ENCODE assay signal across 14 cellular contexts in genomic region chr16:16162591-16162990, GRCh38.
"Had no signal": no experiment of that assay in that cellular context is flagged by ENCODE, and none has a peak within 500 bp of the region (broad histone marks: within the 10 kb centered on the region; RNA-seq: fewer than 3 reads in every experiment).

No MANE protein-coding gene starts in this region.

- H3K4me1 ChIP-seq: suprapubic skin, transverse colon, uterus had no signal

- DNase-seq: activated CD8-positive, alpha-beta memory T cell treated with anti-CD3 and anti-CD28 coated beads for 24 hours; amygdala; dorsolateral prefrontal cortex; retina; stimulated activated CD4-positive, alpha-beta T cell treated with anti-CD3 and anti-CD28 coated beads, Interleukin-12 subunit alpha, Interleukin-12 subunit beta, amount 100 ng/mL, for 4 hours; stimulated activated naive CD8-positive, alpha-beta T cell treated with anti-CD3 and anti-CD28 coated beads, Interleukin-15, amount 100 ng/mL, for 72 hours; transverse colon; uterus had no signal

- H3K27ac Mint-ChIP-seq: activated naive CD8-positive, alpha-beta T cell; activated T-helper 1 cell treated with anti-CD3 and anti-CD28 coated beads, Interleukin-12 subunit alpha, Interleukin-12 subunit beta, Interleukin-2, Interleukin-4 antibody, amounts not matched to agents 30 ng/mL and 10 ng/mL and 1 ng/mL, durations not matched to agents 14 hours and 24 hours and 36 hours; memory B cell; T-helper 1 cell treated with Interleukin-12 subunit alpha and Interleukin-12 subunit beta and Interleukin-4 antibody, amounts not matched to agents 30 μg/mL and 1 μg/mL, for 36 hours had no signal

- H3K27me3 ChIP-seq: suprapubic skin, transverse colon, uterus had no signal

- H3K27ac ChIP-seq: dorsolateral prefrontal cortex, suprapubic skin, transverse colon, uterus, VCaP had no signal

- H3K4me1 Mint-ChIP-seq: memory B cell; stimulated activated naive CD8-positive, alpha-beta T cell treated with anti-CD3 and anti-CD28 coated beads, Interleukin-15, amount 100 ng/mL, for 72 hours had no signal

- H3K9me3 ChIP-seq: transverse colon had no signal

- H3K4me3 ChIP-seq: dorsolateral prefrontal cortex, suprapubic skin, transverse colon, uterus had no signal

- H3K27me3 Mint-ChIP-seq: stimulated activated naive CD8-positive, alpha-beta T cell treated with anti-CD3 and anti-CD28 coated beads, Interleukin-15, amount 100 ng/mL, for 72 hours had no signal

- H3K36me3 ChIP-seq: suprapubic skin, uterus had no signal

- H3K4me3 Mint-ChIP-seq: activated naive CD8-positive, alpha-beta T cell; activated T-helper 1 cell treated with anti-CD3 and anti-CD28 coated beads, Interleukin-12 subunit alpha, Interleukin-12 subunit beta, Interleukin-2, Interleukin-4 antibody, amounts not matched to agents 30 ng/mL and 10 ng/mL and 1 ng/mL, durations not matched to agents 14 hours and 24 hours and 36 hours; memory B cell; stimulated activated naive CD8-positive, alpha-beta T cell treated with anti-CD3 and anti-CD28 coated beads, Interleukin-15, amount 100 ng/mL, for 72 hours; T-helper 1 cell treated with Interleukin-12 subunit alpha and Interleukin-12 subunit beta and Interleukin-4 antibody, amounts not matched to agents 30 μg/mL and 1 μg/mL, for 36 hours had no signal

- ATAC-seq: stimulated activated naive CD8-positive, alpha-beta T cell treated with anti-CD3 and anti-CD28 coated beads, Interleukin-15, amount 100 ng/mL, for 72 hours had no signal
